9 cellular contexts compared by ENCODE assay signal in genomic region chr3:159586587-159587202, GRCh38.
DNase-seq lines count a peak whose midpoint lies in the region; TF ChIP-seq lines count a peak whose summit lies in the region.
"Had no signal": no experiment of that assay in that cellular context is flagged by ENCODE, and none has a peak within 500 bp of the region (broad histone marks: within the 10 kb centered on the region; RNA-seq: fewer than 3 reads in every experiment).

No MANE protein-coding gene starts in this region.

- 68% methylated on average over 5 of the region's 5 CpGs for WGBS in mammary epithelial cell (ENCODE audit: low coverage, missing lambda C conversion rate)
- WGBS in mesenchymal stem cell, result 48% methylated on average over 5 of the region's 5 CpGs

- no peaks in the 10 kb centered on the region for H3K27me3 ChIP-seq in MM.1S (replicated peaks; ENCODE audit: insufficient read depth, low read length)
- no peaks in the 10 kb centered on the region for H3K27me3 ChIP-seq in mammary epithelial cell (ENCODE audit: insufficient read depth, low read length)
- H3K27me3 ChIP-seq in mesenchymal stem cell (ENCODE audit: control insufficient read depth in 1 of 2, insufficient read depth in 1 of 2, low read length in 2 of 2), result peaks cover 0 to 3% of the 10 kb centered on the region in 2 experiments

- intact Hi-C loops in mammary epithelial cell (cut with micrococcal nuclease), result loop anchor here (1.0 kb wide), 1 partner anchor 323 kb away; no protein-coding TSS in a partner anchor

- no peaks in the 10 kb centered on the region for H3K79me1 ChIP-seq in mesenchymal stem cell (replicated peaks; ENCODE audit: low read length, poor library complexity, severe bottlenecking)

- TF ChIP-seq CTCF in MM.1S (IDR thresholded peaks at IDR 0.05; ENCODE audit: low read length), result peak; percentile 31
- peak; percentile 23 to 50 for TF ChIP-seq CTCF in mammary epithelial cell (conservative IDR thresholded peaks at IDR 0.05 in 1 of 2, IDR thresholded peaks at IDR 0.05 in 1 of 2; ENCODE audit: extremely low read depth in 1 of 2, insufficient read depth in 1 of 2, low read depth in 1 of 2, low read length in 2 of 2)

- H2BK12ac ChIP-seq in mesenchymal stem cell (ENCODE audit: low read length in 2 of 2), result no peak overlapping the region

- H4K91ac ChIP-seq in mesenchymal stem cell (ENCODE audit: low read length), result no peak overlapping the region

- no peak overlapping the region for H3K14ac ChIP-seq in mesenchymal stem cell (ENCODE audit: low read length in 2 of 2)

- H2BK15ac ChIP-seq in mesenchymal stem cell (ENCODE audit: low read depth, poor library complexity, severe bottlenecking), result no peak overlapping the region

- dilution Hi-C loops in mammary epithelial cell (cut with HindIII; ENCODE audit: low sequenced_read_pairs), result no loop called here

- H3K4ac ChIP-seq in mesenchymal stem cell (ENCODE audit: low read depth in 1 of 2, low read length in 2 of 2), result no peak overlapping the region

- H3K18ac ChIP-seq in mesenchymal stem cell (ENCODE audit: low read depth in 1 of 2, low read length in 2 of 2), result no peak overlapping the region

- H3K4me2 ChIP-seq in MM.1S (ENCODE audit: low read depth, low read length) (no peak overlapping the region), mammary epithelial cell (ENCODE audit: insufficient read depth, low read depth, low read length) (no peak overlapping the region), mesenchymal stem cell (ENCODE audit: low read length, poor library complexity, severe bottlenecking) (no peak overlapping the region)

- H3K9me3 ChIP-seq in MM.1S (replicated peaks; ENCODE audit: insufficient read depth, low read length) (no peaks in the 10 kb centered on the region), mammary epithelial cell (replicated peaks; ENCODE audit: insufficient read depth, low read length) (no peaks in the 10 kb centered on the region), mesenchymal stem cell (ENCODE audit: control insufficient read depth, low read length) (no peaks in the 10 kb centered on the region)

- CTCF ChIA-PET in mammary epithelial cell (lab: Charles Lee; ENCODE audit: low non-redundant PET), result interaction anchor here (1.1 kb wide), 1 partner anchor 320 kb away, joined by 5 read pairs; no protein-coding TSS in a partner anchor

- no peak overlapping the region for H3K4me3 ChIP-seq in MM.1S (ENCODE audit: low read length)
- no peak overlapping the region for H3K4me3 ChIP-seq in mammary epithelial cell (replicated peaks in 1 of 3; ENCODE audit: insufficient read depth in 1 of 3, low read depth in 2 of 3, low read length in 3 of 3)
- no peak overlapping the region for H3K4me3 ChIP-seq in mesenchymal stem cell (ENCODE audit: insufficient read depth in 1 of 2, low read depth in 1 of 2, low read length in 2 of 2)

- H2AFZ ChIP-seq in MM.1S (ENCODE audit: low read length), result no peak overlapping the region
- no peak overlapping the region for H2AFZ ChIP-seq in mammary epithelial cell (ENCODE audit: low read depth, low read length)
- no peak overlapping the region for H2AFZ ChIP-seq in mesenchymal stem cell (ENCODE audit: low read depth, low read length)
- H2AFZ ChIP-seq: parathyroid adenoma had no signal

- no peaks in the 10 kb centered on the region for H3F3A ChIP-seq in MM.1S (ENCODE audit: insufficient read depth, low read length)

- H3K9ac ChIP-seq in MM.1S (ENCODE audit: low read length) (no peak overlapping the region), mammary epithelial cell (ENCODE audit: insufficient read depth, low read length) (no peak overlapping the region), mesenchymal stem cell (ENCODE audit: low read length) (no peak overlapping the region)
- H3K9ac ChIP-seq: parathyroid adenoma had no signal

- DNase-seq in DMS53 (lab: John Stamatoyannopoulos, UW) (peak; percentile 69), MM.1S (no peak), mammary epithelial cell (peak; percentile 11), mesenchymal stem cell (peak; percentile 28), NCI-H345 treated with DMSO at 0.1 percent for 48 hours (lab: John Stamatoyannopoulos, UW; ENCODE audit: unreplicated experiment) (no peak)
- no peak for DNase-seq in activated CD4-positive, alpha-beta T cell treated with anti-CD3 and anti-CD28 coated beads for 4 hours
- DNase-seq in stimulated activated CD4-positive, alpha-beta T cell treated with anti-CD3 and anti-CD28 coated beads, Interleukin-15, amount 100 ng/mL, for 24 hours, result no peak
- no peak for DNase-seq in stimulated activated CD4-positive, alpha-beta T cell treated with anti-CD3 and anti-CD28 coated beads, Interleukin-12 subunit alpha, Interleukin-12 subunit beta, amount 100 ng/mL, for 4 hours

- H3K23ac ChIP-seq in mesenchymal stem cell (ENCODE audit: low read length in 2 of 2), result no peak overlapping the region

- in situ Hi-C loops in mammary epithelial cell (cut with MboI; ENCODE audit: low sequenced_read_pairs in 2 of 2), result loop anchor here in 1 of 2 donors (25.0 kb wide), 1 partner anchor 324 kb away; no protein-coding TSS in a partner anchor

- no peaks in the 10 kb centered on the region for H3K9me2 ChIP-seq in MM.1S (replicated peaks; ENCODE audit: insufficient read depth, low read length)

- no peaks in the 10 kb centered on the region for H4K20me1 ChIP-seq in MM.1S (ENCODE audit: insufficient read depth, low read length)
- H4K20me1 ChIP-seq in mammary epithelial cell (ENCODE audit: insufficient read depth, low read length), result no peaks in the 10 kb centered on the region

- H3K4me1 ChIP-seq in MM.1S (ENCODE audit: low read length) (no peaks in the 10 kb centered on the region), mammary epithelial cell (ENCODE audit: insufficient read depth, low read length) (no peaks in the 10 kb centered on the region), mesenchymal stem cell (ENCODE audit: control insufficient read depth, insufficient read depth, low read depth, low read length) (peaks cover 3% of the 10 kb centered on the region)
- H3K4me1 ChIP-seq: parathyroid adenoma had no signal

- H2AK5ac ChIP-seq in mesenchymal stem cell (ENCODE audit: low read length, severe bottlenecking), result no peak overlapping the region

- no peak overlapping the region for H3K27ac ChIP-seq in MM.1S (ENCODE audit: low read length)
- no peak overlapping the region for H3K27ac ChIP-seq in mammary epithelial cell (ENCODE audit: insufficient read depth, low read depth, low read length)
- peak overlapping the region; percentile 70 for H3K27ac ChIP-seq in mesenchymal stem cell (ENCODE audit: low read length, poor library complexity, severe bottlenecking)
- H3K27ac ChIP-seq: parathyroid adenoma had no signal

- no peak overlapping the region for H4K8ac ChIP-seq in mesenchymal stem cell (ENCODE audit: low read length)

- no peak overlapping the region for H2BK120ac ChIP-seq in mesenchymal stem cell (ENCODE audit: low read depth, low read length)

- H3K79me2 ChIP-seq in MM.1S (ENCODE audit: low read length), result no peaks in the 10 kb centered on the region
- no peaks in the 10 kb centered on the region for H3K79me2 ChIP-seq in mammary epithelial cell (ENCODE audit: insufficient read depth, low read length)
- H3K79me2 ChIP-seq: parathyroid adenoma had no signal

- no TSS peak for BruUV-seq in mammary epithelial cell (replicated peaks; lab: Mats Ljungman, UMichigan)

- no peak overlapping the region for H2BK5ac ChIP-seq in mesenchymal stem cell (ENCODE audit: low read depth, low read length, poor library complexity, severe bottlenecking)

- H3K36me3 ChIP-seq in MM.1S (replicated peaks; ENCODE audit: insufficient read depth, low read length), result no peaks in the 10 kb centered on the region
- H3K36me3 ChIP-seq in mammary epithelial cell (ENCODE audit: insufficient read depth, low read length), result no peaks in the 10 kb centered on the region
- no peaks in the 10 kb centered on the region for H3K36me3 ChIP-seq in mesenchymal stem cell (ENCODE audit: control insufficient read depth in 1 of 2, insufficient read depth in 2 of 2, low read depth in 1 of 2, low read length in 2 of 2)

Comparison
In these comparisons a context has a peak if more than half of its experiments do, and no peak if none do; other contexts are left out.
1. DNase-seq: peak in DMS53 (single experiment), mammary epithelial cell (single experiment) and mesenchymal stem cell (single experiment); none in MM.1S (single experiment), NCI-H345 treated with DMSO at 0.1 percent for 48 hours (single experiment), activated CD4-positive, alpha-beta T cell treated with anti-CD3 and anti-CD28 coated beads for 4 hours (0 of 2), stimulated activated CD4-positive, alpha-beta T cell treated with anti-CD3 and anti-CD28 coated beads, Interleukin-15, amount 100 ng/mL, for 24 hours (single experiment) and stimulated activated CD4-positive, alpha-beta T cell treated with anti-CD3 and anti-CD28 coated beads, Interleukin-12 subunit alpha, Interleukin-12 subunit beta, amount 100 ng/mL, for 4 hours (single experiment).